8 cellular contexts compared by ENCODE assay signal in the genomic region with DNA sequence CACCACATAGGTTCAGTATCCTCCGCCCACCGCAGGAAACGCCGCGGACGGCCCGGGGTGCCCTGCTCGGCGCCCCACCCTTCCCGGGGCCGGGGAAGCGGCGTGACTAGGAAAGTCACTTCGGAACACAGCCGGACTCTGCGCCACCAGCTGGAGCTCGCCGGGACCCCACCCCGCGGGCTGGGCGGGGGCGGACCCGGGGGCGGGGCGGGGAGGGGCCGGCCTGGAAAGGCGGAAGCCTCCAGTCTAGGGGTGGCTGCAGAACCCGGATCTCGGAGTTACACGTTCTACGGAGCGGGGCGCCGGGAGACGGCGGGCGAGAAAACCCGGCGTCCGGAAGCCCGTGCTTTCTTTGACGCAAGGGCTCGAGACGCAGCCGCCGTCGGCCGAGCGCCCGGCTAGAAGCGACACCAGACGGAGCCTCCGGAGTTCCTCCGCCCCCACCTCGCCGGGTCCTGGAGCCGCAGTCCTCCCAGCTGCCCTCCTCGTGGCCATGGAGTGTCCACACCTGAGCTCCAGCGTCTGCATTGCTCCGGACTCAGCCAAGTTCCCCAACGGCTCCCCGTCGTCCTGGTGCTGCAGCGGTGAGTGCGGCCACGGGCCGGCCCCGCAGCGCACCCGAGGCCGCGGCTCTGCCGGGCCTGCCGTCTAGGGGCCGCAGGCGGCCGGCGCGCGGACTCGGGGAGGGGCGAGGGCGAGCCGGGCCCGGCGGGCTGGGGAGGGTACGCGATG. TPM values are rescaled to one million over a fixed set of nuclear protein-coding genes. Genes with fewer than 3 reads are reported as not detected.
DNase-seq lines count a peak whose midpoint lies in the region; ATAC-seq and TF ChIP-seq lines count a peak whose summit lies in the region.

A gene with protein sequence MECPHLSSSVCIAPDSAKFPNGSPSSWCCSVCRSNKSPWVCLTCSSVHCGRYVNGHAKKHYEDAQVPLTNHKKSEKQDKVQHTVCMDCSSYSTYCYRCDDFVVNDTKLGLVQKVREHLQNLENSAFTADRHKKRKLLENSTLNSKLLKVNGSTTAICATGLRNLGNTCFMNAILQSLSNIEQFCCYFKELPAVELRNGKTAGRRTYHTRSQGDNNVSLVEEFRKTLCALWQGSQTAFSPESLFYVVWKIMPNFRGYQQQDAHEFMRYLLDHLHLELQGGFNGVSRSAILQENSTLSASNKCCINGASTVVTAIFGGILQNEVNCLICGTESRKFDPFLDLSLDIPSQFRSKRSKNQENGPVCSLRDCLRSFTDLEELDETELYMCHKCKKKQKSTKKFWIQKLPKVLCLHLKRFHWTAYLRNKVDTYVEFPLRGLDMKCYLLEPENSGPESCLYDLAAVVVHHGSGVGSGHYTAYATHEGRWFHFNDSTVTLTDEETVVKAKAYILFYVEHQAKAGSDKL (plus strand): TSS at position 347 of the 732 bp plus-strand sequence. CDS start 147 bp downstream, at position 494.

- H4K20me1 ChIP-seq in BLaER1 treated with 17β-estradiol and CSF1 and Interleukin-3, amounts not matched to agents 10 nM and 100 nM: peaks cover 36 to 49% (median 38%) of the 10 kb centered on the region in 11 experiments

- intact Hi-C loops in left lung (cut with DNase I): loop anchor here in 1 of 2 donors (10.0 kb wide), 1 partner anchor 90 kb away; a partner anchor contains a TSS

- H3K4me1 ChIP-seq in BLaER1 treated with 17β-estradiol and CSF1 and Interleukin-3, amounts not matched to agents 10 nM and 100 nM: peaks cover 66 to 77% (median 70%) of the 10 kb centered on the region in 10 experiments
- H3K4me1 ChIP-seq in left lung: peaks cover 42 to 75% of the 10 kb centered on the region in 2 donors

- H3K4me2 ChIP-seq in BLaER1 treated with 17β-estradiol and CSF1 and Interleukin-3, amounts not matched to agents 10 nM and 100 nM: peak within 1 kb of the TSS; percentile 87 to 97 (median 92)

- H3K36me3 ChIP-seq in BLaER1 treated with 17β-estradiol and CSF1 and Interleukin-3, amounts not matched to agents 10 nM and 100 nM: peaks cover 0 to 14% (median 4%) of the 10 kb centered on the region in 11 experiments; a peak in 7 of 22 replicates
- no peaks in the 10 kb centered on the region for H3K36me3 ChIP-seq in left lung

- H3K27me3 ChIP-seq in BLaER1 treated with 17β-estradiol and CSF1 and Interleukin-3, amounts not matched to agents 10 nM and 100 nM: no peaks in the 10 kb centered on the region
- no peaks in the 10 kb centered on the region for H3K27me3 ChIP-seq in left lung

- peak; percentile 86 for DNase-seq in NCI-H748 (lab: John Stamatoyannopoulos, UW; ENCODE audit: unreplicated experiment)
- peak; percentile 92 for DNase-seq in activated CD4-positive, alpha-beta T cell treated with anti-CD3 and anti-CD28 coated beads, Interleukin-2, amount 50 U/mL, for 1 hour
- peak; percentile 65 for DNase-seq in cortex of kidney (lab: John Stamatoyannopoulos, UW)
- DNase-seq in left lung: peak; percentile 95 to 98
- peak; percentile 91 for DNase-seq in stimulated activated CD4-positive, alpha-beta T cell treated with anti-CD3 and anti-CD28 coated beads, Interleukin-2, amount 100 ng/mL, for 4 hours (ENCODE audit: low read depth)

- peak; percentile 43 for ATAC-seq in GM19328 (IDR thresholded peaks at IDR 0.05; ENCODE audit: unreplicated experiment)
- peak; percentile 27 for ATAC-seq in HG03469 (IDR thresholded peaks at IDR 0.05; ENCODE audit: unreplicated experiment)
- ATAC-seq in left lung: peak; percentile 80

- TF ChIP-seq CTCF in left lung (IDR thresholded peaks at IDR 0.05): peak; percentile 28 to 73

- H3K27ac ChIP-seq in BLaER1 treated with 17β-estradiol and CSF1 and Interleukin-3, amounts not matched to agents 10 nM and 100 nM: peak within 1 kb of the TSS; percentile 99 to 100 (median 100)
- H3K27ac ChIP-seq in left lung: peak within 1 kb of the TSS; percentile 99 to 100

- no peaks in the 10 kb centered on the region for H3K9me3 ChIP-seq in BLaER1 treated with 17β-estradiol and CSF1 and Interleukin-3, amounts not matched to agents 10 nM and 100 nM (replicated peaks in 1 of 11)
- no peaks in the 10 kb centered on the region for H3K9me3 ChIP-seq in left lung

- peak within 1 kb of the TSS; percentile 99 to 100 (median 100) for H3K9ac ChIP-seq in BLaER1 treated with 17β-estradiol and CSF1 and Interleukin-3, amounts not matched to agents 10 nM and 100 nM

- peak within 1 kb of the TSS; percentile 90 to 98 (median 95) for H3K4me3 ChIP-seq in BLaER1 treated with 17β-estradiol and CSF1 and Interleukin-3, amounts not matched to agents 10 nM and 100 nM
- H3K4me3 ChIP-seq in left lung: peak within 1 kb of the TSS; percentile 83 to 89

RNA-seq across cellular contexts. Expression of the gene that starts here (rescaled TPM):
- total RNA-seq in left lung: 10 to 100 TPM; 53.5 to 80.7 TPM

Comparison
In these comparisons a context has a peak if more than half of its experiments do, and no peak if none do; other contexts are left out.
1. Peak in every context shown above with its lines: DNase-seq, ATAC-seq, H3K4me3 ChIP-seq and H3K27ac ChIP-seq.
2. ATAC-seq: peak in every context shown above with its lines; median percentile 80 in left lung; 43 in GM19328; 27 in HG03469.